ENCODE assay signal across 8 cellular contexts in the genomic region with DNA sequence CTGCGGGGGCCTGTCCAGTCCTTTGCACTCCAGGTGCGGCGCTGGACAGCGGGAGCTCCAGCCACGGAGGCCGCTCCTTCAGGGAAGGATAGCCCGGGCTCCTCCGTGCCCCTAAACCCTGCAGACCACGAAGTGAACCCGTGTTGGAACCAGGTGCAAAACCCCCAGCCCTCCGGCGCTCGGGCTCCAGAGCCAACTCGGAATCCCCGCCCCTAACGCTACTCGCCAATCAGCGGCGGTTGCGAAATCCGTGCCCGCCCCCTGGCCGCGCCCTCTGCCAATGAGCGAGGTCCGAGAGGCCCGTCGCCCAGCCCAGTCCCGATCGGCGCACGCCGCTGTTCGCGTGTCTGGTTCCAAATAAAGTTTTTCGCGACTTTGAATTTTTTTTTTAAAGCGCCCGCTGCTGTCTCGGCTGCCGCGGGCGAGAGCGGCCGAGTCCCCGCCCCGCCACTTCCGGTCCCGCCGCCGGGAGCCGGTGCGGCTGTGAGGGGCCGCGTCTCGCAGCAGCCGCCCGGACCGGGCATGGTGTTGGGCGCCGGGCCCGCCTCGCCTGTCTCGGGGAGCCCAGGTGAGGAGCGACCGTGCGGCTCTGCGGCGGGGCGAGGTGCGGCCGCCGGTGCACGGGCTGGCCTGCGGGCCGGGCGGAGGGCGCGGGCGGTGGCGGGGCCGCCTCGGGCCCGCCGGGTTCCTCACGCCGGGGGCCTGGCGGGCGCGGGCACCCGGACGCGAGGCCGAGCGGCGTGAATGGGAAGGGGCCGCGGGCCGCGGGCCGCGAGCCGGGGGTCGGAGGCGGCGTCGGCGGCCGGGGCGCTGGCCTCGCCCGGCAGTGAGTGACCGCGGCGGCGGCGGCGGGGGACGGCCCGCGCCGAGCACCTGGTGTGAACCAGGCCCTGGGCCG. TPM values are rescaled to one million over a fixed set of nuclear protein-coding genes. Genes with fewer than 3 reads are reported as not detected.
A peak's percentile ranks its signal among the peaks of the same experiment; 100 is the strongest.
DNase-seq lines count a peak whose midpoint lies in the region; ATAC-seq, FAIRE-seq and TF ChIP-seq lines count a peak whose summit lies in the region.

A gene with protein sequence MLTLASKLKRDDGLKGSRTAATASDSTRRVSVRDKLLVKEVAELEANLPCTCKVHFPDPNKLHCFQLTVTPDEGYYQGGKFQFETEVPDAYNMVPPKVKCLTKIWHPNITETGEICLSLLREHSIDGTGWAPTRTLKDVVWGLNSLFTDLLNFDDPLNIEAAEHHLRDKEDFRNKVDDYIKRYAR (plus strand): TSS at position 450 of the 898 bp plus-strand sequence. CDS start 6,094 bp downstream, outside the sequence.

- 0 to 1% (median 1%) methylated on average over 81 to 123 of the region's 123 CpGs for WGBS in psoas muscle, 3 donors

- DNase-seq in GM13977 (ENCODE audit: low spot score), result peak; percentile 99
- peak; percentile 92 for DNase-seq in NCI-H146 treated with DMSO at 0.1 percent for 48 hours (lab: John Stamatoyannopoulos, UW; ENCODE audit: unreplicated experiment)
- peak; percentile 94 to 97 (median 94) for DNase-seq in T-helper 17 cell
- peak; percentile 74 to 98 (median 94) for DNase-seq in amygdala (lab: John Stamatoyannopoulos, UW)
- DNase-seq in left ventricle myocardium superior, result peak; percentile 98
- peak; percentile 97 to 99 for DNase-seq in psoas muscle
- DNase-seq in urothelium cell line (ENCODE audit: low spot score), result peak; percentile 99

- H3K27me3 ChIP-seq in psoas muscle (ENCODE audit: insufficient read depth in 3 of 3, low read length in 2 of 3), result no peaks in the 10 kb centered on the region

- FAIRE-seq in urothelium cell line (lab: Jason Lieb, UNC), result no peak

- H3K27me3 Mint-ChIP-seq in T-helper 17 cell, result no peaks in the 10 kb centered on the region

- ATAC-seq in HG02870 (IDR thresholded peaks at IDR 0.05; ENCODE audit: unreplicated experiment) (peak; percentile 96), T-helper 17 cell (peak; percentile 97), left ventricle myocardium superior (peak; percentile 98), psoas muscle (peak; percentile 97 to 99 (median 98))

- H3K9me3 ChIP-seq in T-helper 17 cell (ENCODE audit: control insufficient read depth, low read length, poor library complexity, severe bottlenecking) (no peaks in the 10 kb centered on the region), psoas muscle (no peaks in the 10 kb centered on the region)

- peak within 1 kb of the TSS; percentile 95 for H3K4me3 Mint-ChIP-seq in T-helper 17 cell

- TF ChIP-seq CTCF in GM13977 (IDR thresholded peaks at IDR 0.05; ENCODE audit: extremely low read depth, insufficient read depth, missing control alignments) (no peak), psoas muscle (IDR thresholded peaks at IDR 0.05) (no peak)

- peak within 1 kb of the TSS; percentile 78 for H3K27ac ChIP-seq in psoas muscle

- in situ Hi-C loops in GM13977 (cut with MboI; ENCODE audit: low pct_unique_long_range_greater_than_20kb, low sequenced_read_pairs, unreplicated experiment), result no loop called here

- H3K36me3 Mint-ChIP-seq in T-helper 17 cell (ENCODE audit: low read depth), result no peaks in the 10 kb centered on the region

- peak within 1 kb of the TSS; percentile 91 for H3K27ac Mint-ChIP-seq in T-helper 17 cell

- no peaks in the 10 kb centered on the region for H3K36me3 ChIP-seq in psoas muscle (ENCODE audit: insufficient read depth in 1 of 2, low read depth in 1 of 2)

- peaks cover 37% of the 10 kb centered on the region for H3K4me1 Mint-ChIP-seq in T-helper 17 cell

- peak within 1 kb of the TSS; percentile 88 for H3K4me3 ChIP-seq in psoas muscle

- H3K4me1 ChIP-seq in psoas muscle, result peaks cover 25% of the 10 kb centered on the region

- intact Hi-C loops in left ventricle myocardium superior (cut with micrococcal nuclease) (no loop called here), psoas muscle (cut with DNase I) (loop anchor here (2.0 to 10.0 kb wide), 6 partner anchors 40 to 170 kb away; a partner anchor contains a TSS)

RNA-seq across cellular contexts. Expression of the gene that starts here (rescaled TPM):
- 10 to 100 TPM; 34.6 to 40.3 TPM for total RNA-seq in T-helper 17 cell
- total RNA-seq in left ventricle myocardium superior, result 67.7 TPM
- total RNA-seq in psoas muscle, result 10 to 100 TPM; 46.0 to 67.5 (median 52.5) TPM
- 100 to 1,000 TPM in 2 of 3 donors, 10 to 100 TPM in 1; 74.2 to 134 (median 101) TPM for polyA plus RNA-seq in psoas muscle

Comparison
In these comparisons a context has a peak if more than half of its experiments do, and no peak if none do; other contexts are left out.
1. Peak in every context shown above with its lines: DNase-seq, ATAC-seq, H3K4me3 ChIP-seq and H3K27ac ChIP-seq.